In the genomic region with DNA sequence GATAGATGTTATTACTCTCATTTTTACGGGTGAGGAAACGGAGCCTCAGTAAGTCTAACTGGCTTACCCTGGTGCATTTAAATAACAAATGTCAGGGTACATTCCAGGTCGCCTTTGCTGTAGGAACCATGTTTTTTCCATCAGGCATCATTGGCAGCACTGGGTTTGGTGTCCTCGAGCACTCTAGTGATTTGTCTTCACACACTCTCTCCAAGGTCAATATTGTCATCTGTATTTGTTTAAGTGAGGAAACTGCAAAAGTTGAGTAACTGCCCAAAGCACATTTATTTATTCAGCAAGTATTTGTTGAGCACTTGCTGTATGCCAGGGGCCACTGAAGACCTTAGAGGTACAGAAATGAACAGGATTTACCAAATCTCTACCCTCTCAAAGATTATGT, we compare ENCODE assay signal across 29 cellular contexts.
"Had no signal": no experiment of that assay in that cellular context is flagged by ENCODE, and none has a peak within 500 bp of the region (broad histone marks: within the 10 kb centered on the region; RNA-seq: fewer than 3 reads in every experiment).

No MANE protein-coding gene starts in this region.

- H3K9me3 ChIP-seq: adrenal gland, body of pancreas, breast epithelium, MG63 had no signal

- H3K4me1 Mint-ChIP-seq: activated CD4-positive, alpha-beta T cell treated with anti-CD3 and anti-CD28 coated beads for 36 hours; activated CD4-positive, alpha-beta T cell treated with anti-CD3 and anti-CD28 coated beads, Interleukin-2, amount 10 ng/mL, durations not matched to agents 7 days and 5 days had no signal

- H3K4me3 Mint-ChIP-seq: activated CD4-positive, alpha-beta T cell treated with anti-CD3 and anti-CD28 coated beads for 36 hours; activated CD4-positive, alpha-beta T cell treated with anti-CD3 and anti-CD28 coated beads, Interleukin-2, amount 10 ng/mL, durations not matched to agents 7 days and 5 days; activated naive CD4-positive, alpha-beta T cell treated with anti-CD3 and anti-CD28 coated beads for 36 hours; activated T-cell treated with anti-CD3 and anti-CD28 coated beads, Interleukin-2, amount 50 U/mL, for 4 hours; activated T-helper 1 cell treated with anti-CD3 and anti-CD28 coated beads, Interleukin-12 subunit alpha, Interleukin-12 subunit beta, Interleukin-2, Interleukin-4 antibody, amounts not matched to agents 30 ng/mL and 10 ng/mL and 1 ng/mL, durations not matched to agents 14 hours and 24 hours and 36 hours had no signal

- H3K4me1 ChIP-seq: adrenal gland, body of pancreas, breast epithelium had no signal

- ATAC-seq: activated CD4-positive, alpha-beta T cell treated with anti-CD3 and anti-CD28 coated beads for 36 hours; activated CD4-positive, CD25-positive, alpha-beta regulatory T cell treated with anti-CD3 and anti-CD28 coated beads, Interleukin-2, amount 50 U/mL, for 24 hours; activated naive CD4-positive, alpha-beta T cell treated with anti-CD3 and anti-CD28 coated beads, Interleukin-2, amount 50 U/mL, for 72 hours; activated T-cell treated with anti-CD3 and anti-CD28 coated beads, Interleukin-2, amount 50 U/mL, for 4 hours; body of pancreas had no signal

- H3K36me3 Mint-ChIP-seq: activated naive CD4-positive, alpha-beta T cell treated with anti-CD3 and anti-CD28 coated beads, Interleukin-2, amount 50 U/mL, for 72 hours had no signal

- H3K4me3 ChIP-seq: adrenal gland, body of pancreas, breast epithelium, MG63, SK-N-MC had no signal

- H3K27me3 ChIP-seq: adrenal gland, body of pancreas, breast epithelium, MG63 had no signal

- H3K27ac ChIP-seq: adrenal gland, body of pancreas, breast epithelium, SK-N-MC had no signal

- DNase-seq: activated CD4-positive, alpha-beta T cell treated with anti-CD3 and anti-CD28 coated beads for 36 hours; activated CD4-positive, alpha-beta T cell treated with anti-CD3 and anti-CD28 coated beads, Interleukin-2, amount 10 ng/mL, durations not matched to agents 7 days and 5 days; activated CD4-positive, alpha-beta T cell treated with anti-CD3 and anti-CD28 coated beads, Interleukin-2, amount 50 U/mL, for 48 hours; activated CD8-positive, alpha-beta memory T cell treated with anti-CD3 and anti-CD28 coated beads, Interleukin-2, amount 50 U/mL, for 4 hours; activated gamma-delta T cell treated with Interleukin-2 at 50 U/mL for 16 hours; activated naive CD4-positive, alpha-beta T cell treated with anti-CD3 and anti-CD28 coated beads for 36 hours; activated T-cell treated with anti-CD3 and anti-CD28 coated beads for 4 hours; activated T-cell treated with anti-CD3 and anti-CD28 coated beads, Interleukin-2, amount 50 U/mL, for 4 hours; adrenal gland; body of pancreas; Karpas-422; MG63; NCI-H1092; NCI-H146; NCI-H187; NCI-H2029 treated with DMSO at 0.1 percent for 48 hours; NCI-H2107; NCI-H2171; NCI-H510A; NCI-H526; NCI-H748 treated with DMSO at 0.1 percent for 48 hours; NK-92 treated with Interleukin-12 subunit alpha and Interleukin-12 subunit beta, amount 100 ng/mL, for 24 hours; Right ventricle myocardium superior; T1000 had no signal

- H3K36me3 ChIP-seq: adrenal gland, breast epithelium, MG63 had no signal

- H3K27ac Mint-ChIP-seq: activated CD4-positive, alpha-beta T cell treated with anti-CD3 and anti-CD28 coated beads for 36 hours; activated CD4-positive, alpha-beta T cell treated with anti-CD3 and anti-CD28 coated beads, Interleukin-2, amount 10 ng/mL, durations not matched to agents 7 days and 5 days; activated naive CD4-positive, alpha-beta T cell treated with anti-CD3 and anti-CD28 coated beads for 36 hours; activated naive CD4-positive, alpha-beta T cell treated with anti-CD3 and anti-CD28 coated beads, Interleukin-2, amount 50 U/mL, for 72 hours; activated T-helper 1 cell treated with anti-CD3 and anti-CD28 coated beads, Interleukin-12 subunit alpha, Interleukin-12 subunit beta, Interleukin-2, Interleukin-4 antibody, amounts not matched to agents 30 ng/mL and 10 ng/mL and 1 ng/mL, durations not matched to agents 14 hours and 24 hours and 36 hours had no signal

- H3K9me3 Mint-ChIP-seq: activated T-cell treated with anti-CD3 and anti-CD28 coated beads, Interleukin-2, amount 50 U/mL, for 4 hours; activated T-helper 1 cell treated with anti-CD3 and anti-CD28 coated beads, Interleukin-12 subunit alpha, Interleukin-12 subunit beta, Interleukin-2, Interleukin-4 antibody, amounts not matched to agents 30 ng/mL and 10 ng/mL and 1 ng/mL, durations not matched to agents 14 hours and 24 hours and 36 hours had no signal
